ENCODE assay signal across 1 cellular context in the genomic region with DNA sequence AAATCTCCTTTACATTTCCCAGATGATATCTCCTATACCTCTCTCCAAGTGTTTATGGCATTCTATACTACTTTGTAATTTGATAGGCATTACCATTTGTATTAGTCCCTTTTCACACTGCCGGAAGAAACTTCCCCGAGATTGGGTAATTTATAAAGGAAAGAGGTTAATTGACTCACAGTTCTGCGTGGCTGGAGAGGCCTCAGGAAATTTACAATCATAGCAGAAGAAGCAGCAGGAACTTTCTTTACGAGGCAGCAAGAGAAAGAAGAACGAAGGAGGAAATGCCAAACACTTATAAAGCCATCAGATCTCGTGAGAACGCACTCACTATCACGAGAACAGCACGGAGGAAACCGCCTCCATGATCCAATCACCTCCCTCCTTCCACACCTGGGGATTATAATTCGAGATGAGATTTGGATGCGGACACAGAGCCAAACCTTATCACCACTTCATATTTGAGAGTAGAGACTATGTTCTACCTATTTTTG.
TF ChIP-seq lines count a peak whose summit lies in the region.

No MANE protein-coding gene starts in this region.

TF ChIP-seq in HepG2, 621 proteins besides CTCF, POLR2A, EP300 and RAD21 (continued from another document):
- TF ChIP-seq, protein P1, sequence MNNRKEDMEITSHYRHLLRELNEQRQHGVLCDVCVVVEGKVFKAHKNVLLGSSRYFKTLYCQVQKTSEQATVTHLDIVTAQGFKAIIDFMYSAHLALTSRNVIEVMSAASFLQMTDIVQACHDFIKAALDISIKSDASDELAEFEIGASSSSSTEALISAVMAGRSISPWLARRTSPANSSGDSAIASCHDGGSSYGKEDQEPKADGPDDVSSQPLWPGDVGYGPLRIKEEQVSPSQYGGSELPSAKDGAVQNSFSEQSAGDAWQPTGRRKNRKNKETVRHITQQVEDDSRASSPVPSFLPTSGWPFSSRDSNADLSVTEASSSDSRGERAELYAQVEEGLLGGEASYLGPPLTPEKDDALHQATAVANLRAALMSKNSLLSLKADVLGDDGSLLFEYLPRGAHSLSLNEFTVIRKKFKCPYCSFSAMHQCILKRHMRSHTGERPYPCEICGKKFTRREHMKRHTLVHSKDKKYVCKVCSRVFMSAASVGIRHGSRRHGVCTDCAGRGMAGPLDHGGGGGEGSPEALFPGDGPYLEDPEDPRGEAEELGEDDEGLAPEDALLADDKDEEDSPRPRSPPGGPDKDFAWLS (CRISPR knock-in tag; IDR thresholded peaks at IDR 0.05; ENCODE audit: borderline replicate concordance), result no peak
- TF ChIP-seq, protein P2, sequence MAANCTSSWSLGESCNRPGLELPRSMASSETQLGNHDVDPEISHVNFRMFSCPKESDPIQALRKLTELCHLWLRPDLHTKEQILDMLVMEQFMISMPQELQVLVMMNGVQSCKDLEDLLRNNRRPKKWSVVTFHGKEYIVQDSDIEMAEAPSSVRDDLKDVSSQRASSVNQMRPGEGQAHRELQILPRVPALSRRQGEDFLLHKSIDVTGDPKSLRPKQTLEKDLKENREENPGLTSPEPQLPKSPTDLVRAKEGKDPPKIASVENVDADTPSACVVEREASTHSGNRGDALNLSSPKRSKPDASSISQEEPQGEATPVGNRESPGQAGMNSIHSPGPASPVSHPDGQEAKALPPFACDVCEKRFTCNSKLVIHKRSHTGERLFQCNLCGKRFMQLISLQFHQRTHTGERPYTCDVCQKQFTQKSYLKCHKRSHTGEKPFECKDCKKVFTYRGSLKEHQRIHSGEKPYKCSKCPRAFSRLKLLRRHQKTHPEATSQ (CRISPR knock-in tag; IDR thresholded peaks at IDR 0.05; ENCODE audit: borderline replicate concordance), result no peak
- TF ChIP-seq, protein P3, sequence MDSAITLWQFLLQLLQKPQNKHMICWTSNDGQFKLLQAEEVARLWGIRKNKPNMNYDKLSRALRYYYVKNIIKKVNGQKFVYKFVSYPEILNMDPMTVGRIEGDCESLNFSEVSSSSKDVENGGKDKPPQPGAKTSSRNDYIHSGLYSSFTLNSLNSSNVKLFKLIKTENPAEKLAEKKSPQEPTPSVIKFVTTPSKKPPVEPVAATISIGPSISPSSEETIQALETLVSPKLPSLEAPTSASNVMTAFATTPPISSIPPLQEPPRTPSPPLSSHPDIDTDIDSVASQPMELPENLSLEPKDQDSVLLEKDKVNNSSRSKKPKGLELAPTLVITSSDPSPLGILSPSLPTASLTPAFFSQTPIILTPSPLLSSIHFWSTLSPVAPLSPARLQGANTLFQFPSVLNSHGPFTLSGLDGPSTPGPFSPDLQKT (CRISPR knock-in tag; IDR thresholded peaks at IDR 0.05; ENCODE audit: borderline replicate concordance), result no peak
- TF ChIP-seq ZNF17 (CRISPR knock-in tag; IDR thresholded peaks at IDR 0.05), result no peak
- no peak for TF ChIP-seq ZSCAN30 (CRISPR knock-in tag; IDR thresholded peaks at IDR 0.05)
- TF ChIP-seq, protein P4, sequence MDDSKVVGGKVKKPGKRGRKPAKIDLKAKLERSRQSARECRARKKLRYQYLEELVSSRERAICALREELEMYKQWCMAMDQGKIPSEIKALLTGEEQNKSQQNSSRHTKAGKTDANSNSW (CRISPR knock-in tag; IDR thresholded peaks at IDR 0.05; ENCODE audit: borderline replicate concordance), result no peak
- no peak for TF ChIP-seq PHF20 (CRISPR knock-in tag; IDR thresholded peaks at IDR 0.05)
- no peak for TF ChIP-seq KLF15 (CRISPR knock-in tag; IDR thresholded peaks at IDR 0.05; ENCODE audit: borderline replicate concordance)
- TF ChIP-seq AKAP8 (CRISPR knock-in tag; IDR thresholded peaks at IDR 0.05), result no peak
- TF ChIP-seq POLR2AphosphoS2 (IDR thresholded peaks at IDR 0.05; ENCODE audit: low read depth, low read length), result no peak
- TF ChIP-seq U2AF1 (optimal IDR thresholded peaks at IDR 0.05; ENCODE audit: low read depth, low read length), result no peak
- no peak for TF ChIP-seq ZNF878 (CRISPR knock-in tag; IDR thresholded peaks at IDR 0.05)
- TF ChIP-seq ZSCAN9 (CRISPR knock-in tag; IDR thresholded peaks at IDR 0.05; ENCODE audit: borderline replicate concordance), result no peak
- no peak for TF ChIP-seq RFX5 (IDR thresholded peaks at IDR 0.05; ENCODE audit: low read depth, low read length)
- TF ChIP-seq, protein P5, sequence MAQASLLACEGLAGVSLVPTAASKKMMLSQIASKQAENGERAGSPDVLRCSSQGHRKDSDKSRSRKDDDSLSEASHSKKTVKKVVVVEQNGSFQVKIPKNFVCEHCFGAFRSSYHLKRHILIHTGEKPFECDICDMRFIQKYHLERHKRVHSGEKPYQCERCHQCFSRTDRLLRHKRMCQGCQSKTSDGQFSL (CRISPR knock-in tag; IDR thresholded peaks at IDR 0.05), result no peak
- TF ChIP-seq U2AF2 (IDR thresholded peaks at IDR 0.05; ENCODE audit: low read depth, low read length), result no peak
